In the genomic region with DNA sequence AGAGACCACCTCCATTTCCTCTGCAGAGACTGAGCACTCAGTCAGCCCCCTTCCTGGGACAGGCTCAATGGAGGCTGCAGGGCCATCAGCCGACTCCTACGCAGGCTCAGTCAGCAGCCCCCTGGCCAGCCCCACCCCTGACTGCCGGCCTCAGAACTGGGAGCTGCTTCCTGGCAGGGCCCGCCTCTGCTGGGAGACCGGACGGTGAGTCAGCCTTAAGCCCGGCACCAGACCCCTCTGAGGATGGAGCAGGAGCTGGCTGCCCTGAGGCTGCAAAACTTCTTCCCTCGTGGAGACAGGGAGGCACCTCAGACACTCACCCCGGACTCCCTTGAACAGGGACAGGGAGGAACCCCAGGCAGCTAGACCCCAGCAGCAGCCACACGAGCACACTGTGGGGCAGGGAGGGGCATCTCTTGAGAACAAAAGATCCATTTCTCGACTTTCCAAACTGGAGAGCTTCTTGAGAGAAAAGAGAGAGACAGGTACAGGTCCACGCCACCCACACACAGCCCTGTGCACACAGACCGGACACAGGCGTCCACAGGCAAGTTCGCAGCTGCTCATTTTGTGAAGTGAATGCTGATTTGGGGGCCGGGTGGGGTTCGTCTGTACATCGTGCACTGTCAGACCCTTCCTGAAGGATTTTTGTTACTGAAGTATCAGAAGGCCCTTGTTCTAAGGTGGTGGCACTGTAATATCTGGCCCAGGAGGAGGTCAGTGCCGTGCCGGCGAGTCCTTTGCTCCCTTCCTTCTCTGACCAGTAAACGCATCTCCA, we compare ENCODE assay signal across 8 cellular contexts. TPM values are rescaled to one million over a fixed set of nuclear protein-coding genes. Genes with fewer than 3 reads are reported as not detected.
DNase-seq lines count a peak whose midpoint lies in the region; ATAC-seq lines count a peak whose summit lies in the region.

No MANE protein-coding gene starts in this region.

- H3K4me2 ChIP-seq in skeletal muscle satellite cell (ENCODE audit: low read length), result peak overlapping the region; percentile 99

- ATAC-seq in HG03378 (IDR thresholded peaks at IDR 0.05; ENCODE audit: unreplicated experiment), result no peak
- ATAC-seq in HG03571 (IDR thresholded peaks at IDR 0.05; ENCODE audit: unreplicated experiment), result no peak

- DNase-seq in NCI-H2107 treated with DMSO at 0.1 percent for 48 hours (lab: John Stamatoyannopoulos, UW; ENCODE audit: unreplicated experiment), result peak; percentile 39
- DNase-seq in NCI-H2107 (lab: John Stamatoyannopoulos, UW), result no peak
- DNase-seq in NCI-H446 treated with DMSO at 0.1 percent for 48 hours (lab: John Stamatoyannopoulos, UW), result peak; percentile 3
- DNase-seq in brain pericyte (ENCODE audit: low read depth, low spot score), result peak; percentile 67

- peak overlapping the region; percentile 60 for H3K9ac ChIP-seq in iPS-18a (ENCODE audit: low read length)
- peak overlapping the region; percentile 97 for H3K9ac ChIP-seq in skeletal muscle satellite cell (ENCODE audit: low read depth, low read length)

- H3K27ac ChIP-seq in iPS-18a (ENCODE audit: low read length), result no peak overlapping the region

- H3K4me1 ChIP-seq in iPS-18a (ENCODE audit: control insufficient read depth, low read depth, low read length), result peaks cover 14% of the 10 kb centered on the region
- peaks cover 55% of the 10 kb centered on the region for H3K4me1 ChIP-seq in skeletal muscle satellite cell (ENCODE audit: control insufficient read depth, insufficient read depth, low read length)

- H3K36me3 ChIP-seq in iPS-18a (ENCODE audit: control insufficient read depth, low read depth, low read length) (no peaks in the 10 kb centered on the region), skeletal muscle satellite cell (ENCODE audit: insufficient read depth, low read length) (no peaks in the 10 kb centered on the region)

- H3K9me3 ChIP-seq in iPS-18a (ENCODE audit: control insufficient read depth, low read depth, low read length), result no peaks in the 10 kb centered on the region
- no peaks in the 10 kb centered on the region for H3K9me3 ChIP-seq in skeletal muscle satellite cell (replicated peaks; ENCODE audit: low read length)

- H3K27me3 ChIP-seq in iPS-18a (ENCODE audit: control insufficient read depth, insufficient read depth, low read length) (peaks cover 36% of the 10 kb centered on the region), skeletal muscle satellite cell (ENCODE audit: control insufficient read depth, insufficient read depth, low read length) (no peaks in the 10 kb centered on the region)

- H3K4me3 ChIP-seq in iPS-18a (ENCODE audit: low read length) (peak overlapping the region; percentile 77), skeletal muscle satellite cell (ENCODE audit: low read length) (peak overlapping the region; percentile 73)

RNA-seq across cellular contexts. Expression of gene TUBB3, which starts 1.3 kb away (rescaled TPM):
- 534 and 663 TPM in 2 replicates for total RNA-seq in skeletal muscle satellite cell (2012; rRNA removed)

RNA-seq across cellular contexts. Expression of gene MC1R, which starts 3.2 kb away (rescaled TPM):
- 2.6 and 3.8 TPM in 2 replicates for total RNA-seq in skeletal muscle satellite cell (2012; rRNA removed)

RNA-seq across cellular contexts. Expression of gene DEF8, which starts 26.7 kb away (rescaled TPM):
- total RNA-seq in skeletal muscle satellite cell (2012; rRNA removed), result 80.8 and 89.7 TPM in 2 replicates

RNA-seq across cellular contexts. Expression of gene TCF25, which starts 48.5 kb away (rescaled TPM):
- 129 and 168 TPM in 2 replicates for total RNA-seq in skeletal muscle satellite cell (2012; rRNA removed)
